ENCODE assay signal across 22 cellular contexts in the genomic region with DNA sequence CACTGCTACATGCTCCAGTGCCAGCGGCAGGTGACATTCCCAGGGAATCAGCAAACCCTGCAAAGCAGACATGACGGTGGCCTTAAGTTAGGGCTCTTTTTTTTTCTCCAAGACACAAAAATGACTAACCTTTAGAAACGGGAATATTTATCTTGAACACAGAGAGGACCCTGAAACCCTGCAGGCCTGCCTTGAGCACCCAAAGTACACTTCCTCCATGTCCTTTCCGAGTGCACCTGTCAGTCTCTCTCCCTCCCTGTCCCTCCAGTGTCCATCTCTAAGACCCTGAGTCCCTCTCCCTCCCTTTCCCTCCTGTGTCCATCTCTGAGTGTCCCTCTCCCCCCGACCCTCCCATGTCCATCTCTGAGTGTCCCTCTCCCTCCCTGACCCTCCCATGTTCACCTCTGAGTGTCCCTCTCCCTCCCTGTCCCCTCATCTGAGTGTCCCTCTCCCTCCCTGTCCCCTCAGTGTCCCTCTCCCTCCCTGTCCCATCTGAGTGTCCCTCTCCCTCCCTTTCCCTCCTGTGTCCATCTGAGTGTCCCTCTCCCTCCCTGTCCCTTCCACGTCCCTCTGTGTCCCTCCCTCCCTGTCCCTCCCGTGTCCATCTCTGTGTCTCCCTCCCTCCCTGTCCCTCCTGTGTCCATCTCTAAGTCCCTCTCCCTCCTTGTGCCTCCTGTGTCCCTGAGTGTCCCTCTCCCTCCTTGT. TPM values are rescaled to one million over a fixed set of nuclear protein-coding genes. Genes with fewer than 3 reads are reported as not detected.
DNase-seq lines count a peak whose midpoint lies in the region; ATAC-seq, FAIRE-seq and TF ChIP-seq lines count a peak whose summit lies in the region.
"Had no signal": no experiment of that assay in that cellular context is flagged by ENCODE, and none has a peak within 500 bp of the region (broad histone marks: within the 10 kb centered on the region; RNA-seq: fewer than 3 reads in every experiment).

No MANE protein-coding gene starts in this region.

- H3K36me3 Mint-ChIP-seq in astrocyte (ENCODE audit: low read depth, unreplicated experiment) (peaks cover 6% of the 10 kb centered on the region), memory B cell (peaks cover under 1% of the 10 kb centered on the region)

- no peaks in the 10 kb centered on the region for H3K9me3 Mint-ChIP-seq in astrocyte (ENCODE audit: unreplicated experiment)
- H3K9me3 Mint-ChIP-seq in memory B cell = no peaks in the 10 kb centered on the region
- H3K9me3 Mint-ChIP-seq: activated CD4-positive, alpha-beta memory T cell treated with anti-CD3 and anti-CD28 coated beads, Interleukin-2, amount 10 ng/mL, durations not matched to agents 7 days and 5 days had no signal

- H3K9me3 ChIP-seq in right cardiac atrium (ENCODE audit: control insufficient read depth, low read length) = no peaks in the 10 kb centered on the region
- H3K9me3 ChIP-seq in astrocyte (ENCODE audit: insufficient read depth, low read depth, low read length) = no peaks in the 10 kb centered on the region
- H3K9me3 ChIP-seq in aorta (ENCODE audit: control insufficient read depth, low read length) = no peaks in the 10 kb centered on the region
- H3K9me3 ChIP-seq in HAP-1 = no peaks in the 10 kb centered on the region; the same call in 1 of the 2 replicates
- H3K9me3 ChIP-seq: lower lobe of right lung, psoas muscle had no signal

- H3K27ac Mint-ChIP-seq in astrocyte (ENCODE audit: unreplicated experiment) = peak overlapping the region; percentile 7
- peak overlapping the region; percentile 70 for H3K27ac Mint-ChIP-seq in memory B cell
- H3K27ac Mint-ChIP-seq: activated CD4-positive, alpha-beta memory T cell treated with anti-CD3 and anti-CD28 coated beads, Interleukin-2, amount 10 ng/mL, durations not matched to agents 7 days and 5 days had no signal

- ATAC-seq in left cardiac atrium = no peak
- no peak for ATAC-seq in right cardiac atrium
- ATAC-seq in memory B cell (ENCODE audit: low read depth) = no peak
- ATAC-seq in aorta (ENCODE audit: low FRiP score) = no peak
- ATAC-seq: lower lobe of right lung had no signal

- WGBS in right cardiac atrium = 54% methylated on average over 7 of the region's 7 CpGs
- 45 to 49% methylated on average over 7 of the region's 7 CpGs for WGBS in aorta, 2 donors

- FAIRE-seq in astrocyte (lab: Jason Lieb, UNC) = no peak
- FAIRE-seq: TTC549 had no signal

- no peaks in the 10 kb centered on the region for H3K4me1 ChIP-seq in right cardiac atrium (ENCODE audit: control insufficient read depth, insufficient read depth, low read length)
- H3K4me1 ChIP-seq in astrocyte (ENCODE audit: insufficient read depth, low read length) = peaks cover 36% of the 10 kb centered on the region
- H3K4me1 ChIP-seq in aorta (ENCODE audit: control insufficient read depth in 1 of 2, insufficient read depth in 2 of 2, low read length in 2 of 2) = no peaks in the 10 kb centered on the region
- no peaks in the 10 kb centered on the region for H3K4me1 ChIP-seq in HAP-1
- H3K4me1 ChIP-seq: lower lobe of right lung had no signal

- H3K27me3 ChIP-seq in right cardiac atrium (ENCODE audit: control insufficient read depth, insufficient read depth) (no peaks in the 10 kb centered on the region), astrocyte (ENCODE audit: insufficient read depth, low read length) (no peaks in the 10 kb centered on the region), aorta (ENCODE audit: control insufficient read depth in 1 of 2, insufficient read depth in 2 of 2, low read length in 1 of 2) (no peaks in the 10 kb centered on the region), HAP-1 (ENCODE audit: low read depth) (no peaks in the 10 kb centered on the region)

- H3K79me2 ChIP-seq in astrocyte (ENCODE audit: insufficient read depth, low read length) = no peaks in the 10 kb centered on the region

- H2AFZ ChIP-seq in astrocyte (ENCODE audit: low read depth, low read length) = no peak overlapping the region

- DNase-seq in left cardiac atrium (peak; percentile 3), right cardiac atrium (no peak), astrocyte (ENCODE audit: low read depth) (no peak), memory B cell (ENCODE audit: low spot score in 2 of 2) (no peak), aorta (no peak), NCI-H510A treated with DMSO at 0.1 percent for 48 hours (lab: John Stamatoyannopoulos, UW) (no peak), HAP-1 (ENCODE audit: low spot score in 2 of 2) (no peak)
- DNase-seq: ACHN; activated CD4-positive, alpha-beta memory T cell treated with anti-CD3 and anti-CD28 coated beads, Interleukin-2, amount 10 ng/mL, durations not matched to agents 7 days and 5 days; activated CD4-positive, CD25-positive, alpha-beta regulatory T cell treated with anti-CD3 and anti-CD28 coated beads, Interleukin-2, amount 50 U/mL, for 72 hours; activated gamma-delta T cell treated with Interleukin-2 at 50 U/mL for 16 hours; activated T-cell treated with anti-CD3 and anti-CD28 coated beads for 4 hours; dermis blood vessel endothelial cell; KG1; lower lobe of right lung; NCI-H146; NCI-H524; NK-92 treated with Interleukin-12 subunit alpha and Interleukin-12 subunit beta, amount 100 ng/mL, for 24 hours; psoas muscle; T-helper 1 cell had no signal

- no peak overlapping the region for H3K9ac ChIP-seq in astrocyte (ENCODE audit: low read length)

- H3K4me1 Mint-ChIP-seq in astrocyte (ENCODE audit: low read depth, unreplicated experiment) = peaks cover 23% of the 10 kb centered on the region
- H3K4me1 Mint-ChIP-seq in memory B cell = peaks cover 25% of the 10 kb centered on the region
- H3K4me1 Mint-ChIP-seq: activated CD4-positive, alpha-beta memory T cell treated with anti-CD3 and anti-CD28 coated beads, Interleukin-2, amount 10 ng/mL, durations not matched to agents 7 days and 5 days had no signal

- no peak for TF ChIP-seq CTCF in astrocyte (IDR thresholded peaks at IDR 0.05; ENCODE audit: insufficient read depth, low read depth, low read length)

- H4K20me1 ChIP-seq in astrocyte (ENCODE audit: insufficient read depth, low read length) = no peaks in the 10 kb centered on the region

- H3K27me3 Mint-ChIP-seq in astrocyte (ENCODE audit: low read depth, unreplicated experiment) (peaks cover 21% of the 10 kb centered on the region), memory B cell (peaks cover 4% of the 10 kb centered on the region)
- H3K27me3 Mint-ChIP-seq: activated CD4-positive, alpha-beta memory T cell treated with anti-CD3 and anti-CD28 coated beads, Interleukin-2, amount 10 ng/mL, durations not matched to agents 7 days and 5 days had no signal

- in situ Hi-C loops in HAP-1 (cut with MboI; ENCODE audit: low sequenced_read_pairs) = no loop called here

- peaks cover 1% of the 10 kb centered on the region for H3K36me3 ChIP-seq in astrocyte (ENCODE audit: insufficient read depth, low read length)
- H3K36me3 ChIP-seq in aorta (ENCODE audit: control insufficient read depth in 1 of 2, insufficient read depth in 2 of 2, low read length in 1 of 2) = no peaks in the 10 kb centered on the region
- H3K36me3 ChIP-seq in HAP-1 (replicated peaks) = no peaks in the 10 kb centered on the region

- H3K4me3 ChIP-seq in right cardiac atrium (ENCODE audit: low read length) = no peak overlapping the region
- no peak overlapping the region for H3K4me3 ChIP-seq in astrocyte (ENCODE audit: insufficient read depth, low read depth, low read length)
- H3K4me3 ChIP-seq in aorta (ENCODE audit: low read length in 2 of 2) = no peak overlapping the region
- H3K4me3 ChIP-seq in HAP-1 = no peak overlapping the region
- H3K4me3 ChIP-seq: lower lobe of right lung, psoas muscle had no signal

- no peak overlapping the region for H3K4me2 ChIP-seq in astrocyte (ENCODE audit: low read length)

- intact Hi-C loops in left cardiac atrium (cut with DNase I) = loop anchor here in 1 of 2 donors (10.0 kb wide), 1 partner anchor 188 kb away; no protein-coding TSS in a partner anchor
- intact Hi-C loops in right cardiac atrium (cut with DNase I) = no loop called here
- intact Hi-C loops in aorta (cut with DNase I) = no loop called here

- H3K27ac ChIP-seq in right cardiac atrium (ENCODE audit: low read length) = no peak overlapping the region
- H3K27ac ChIP-seq in astrocyte (ENCODE audit: low read depth, low read length) = no peak overlapping the region
- H3K27ac ChIP-seq in aorta (ENCODE audit: low read depth in 1 of 2, low read length in 2 of 2) = no peak overlapping the region
- H3K27ac ChIP-seq: lower lobe of right lung, psoas muscle had no signal

- H3K4me3 Mint-ChIP-seq in astrocyte (ENCODE audit: unreplicated experiment) (peak overlapping the region; percentile 14), memory B cell (no peak overlapping the region)
- H3K4me3 Mint-ChIP-seq: activated CD4-positive, alpha-beta memory T cell treated with anti-CD3 and anti-CD28 coated beads, Interleukin-2, amount 10 ng/mL, durations not matched to agents 7 days and 5 days had no signal

RNA-seq across cellular contexts. Expression of a gene that starts 51.2 kb away (rescaled TPM):
- 10 to 100 TPM; 75.8 to 98.7 TPM for total RNA-seq in left cardiac atrium
- 100 to 1,000 TPM in 2 of 4 donors, 10 to 100 TPM in 2; 79.7 to 134 (median 106) TPM for total RNA-seq in right cardiac atrium
- 105 TPM for polyA plus RNA-seq in right cardiac atrium
- total RNA-seq in astrocyte = 0.18 TPM in 1 of 2 replicates, not detected in the other
- 1 to 10 TPM; 2.4 to 4.4 TPM for total RNA-seq in aorta
- polyA plus RNA-seq in aorta = 10 to 100 TPM in 1 of 2 donors, not detected in 1; 12.8 TPM
- total RNA-seq: ureter had no signal

Comparison
In these comparisons a context has a peak if more than half of its experiments do, and no peak if none do; other contexts are left out.
1. RNA of a gene that starts 51.2 kb away (total RNA-seq): 79.7 to 134 TPM in right cardiac atrium and 75.8 to 98.7 TPM in left cardiac atrium; 2.4 to 4.4 TPM in aorta and 0.18 TPM in astrocyte; every median in the first group is over 10 times any median in the second.